28 cellular contexts compared by ENCODE assay signal in genomic region chr20:39076958-39077357, GRCh38.
"Had no signal": no experiment of that assay in that cellular context is flagged by ENCODE, and none has a peak within 500 bp of the region (broad histone marks: within the 10 kb centered on the region; RNA-seq: fewer than 3 reads in every experiment).

No MANE protein-coding gene starts in this region.

- H3K36me3 ChIP-seq: colonic mucosa, esophagus muscularis mucosa, esophagus squamous epithelium, gastrocnemius medialis, gastroesophageal sphincter, heart left ventricle, heart right ventricle had no signal

- H3K9me3 ChIP-seq: colonic mucosa, esophagus muscularis mucosa, esophagus squamous epithelium, gastrocnemius medialis, gastroesophageal sphincter, heart left ventricle, heart right ventricle had no signal

- H3K27ac ChIP-seq: colonic mucosa, coronary artery, dorsolateral prefrontal cortex, epithelial cell of prostate, esophagus muscularis mucosa, esophagus squamous epithelium, foreskin keratinocyte, gastrocnemius medialis, gastroesophageal sphincter, heart left ventricle, heart right ventricle had no signal

- H3K4me3 ChIP-seq: colonic mucosa, coronary artery, dorsolateral prefrontal cortex, esophagus muscularis mucosa, esophagus squamous epithelium, gastrocnemius medialis, gastroesophageal sphincter, heart left ventricle, heart right ventricle had no signal

- FAIRE-seq: colon, endometrium, endothelial cell of umbilical vein, frontal cortex had no signal

- H3K4me1 ChIP-seq: colonic mucosa, esophagus muscularis mucosa, esophagus squamous epithelium, foreskin keratinocyte, gastrocnemius medialis, gastroesophageal sphincter, heart left ventricle, heart right ventricle had no signal

- H3K27me3 ChIP-seq: colonic mucosa, gastrocnemius medialis had no signal

- ATAC-seq: effector memory CD8-positive, alpha-beta T cell; esophagus mucosa; foreskin keratinocyte; gastrocnemius medialis; gastroesophageal sphincter; heart left ventricle; heart right ventricle had no signal

- DNase-seq: colonic mucosa; cortex of kidney; dermis blood vessel endothelial cell; dorsolateral prefrontal cortex; effector CD4-positive, alpha-beta T cell; effector CD8-positive, alpha-beta T cell; effector memory CD4-positive, alpha-beta T cell; effector memory CD8-positive, alpha-beta T cell; endodermal cell; erythroblast; esophagus squamous epithelium; foreskin fibroblast; foreskin keratinocyte; foreskin melanocyte; gastrocnemius medialis; glutamatergic neuron; head of caudate nucleus; heart left ventricle; heart right ventricle had no signal
